ENCODE assay signal across 8 cellular contexts in the genomic region with DNA sequence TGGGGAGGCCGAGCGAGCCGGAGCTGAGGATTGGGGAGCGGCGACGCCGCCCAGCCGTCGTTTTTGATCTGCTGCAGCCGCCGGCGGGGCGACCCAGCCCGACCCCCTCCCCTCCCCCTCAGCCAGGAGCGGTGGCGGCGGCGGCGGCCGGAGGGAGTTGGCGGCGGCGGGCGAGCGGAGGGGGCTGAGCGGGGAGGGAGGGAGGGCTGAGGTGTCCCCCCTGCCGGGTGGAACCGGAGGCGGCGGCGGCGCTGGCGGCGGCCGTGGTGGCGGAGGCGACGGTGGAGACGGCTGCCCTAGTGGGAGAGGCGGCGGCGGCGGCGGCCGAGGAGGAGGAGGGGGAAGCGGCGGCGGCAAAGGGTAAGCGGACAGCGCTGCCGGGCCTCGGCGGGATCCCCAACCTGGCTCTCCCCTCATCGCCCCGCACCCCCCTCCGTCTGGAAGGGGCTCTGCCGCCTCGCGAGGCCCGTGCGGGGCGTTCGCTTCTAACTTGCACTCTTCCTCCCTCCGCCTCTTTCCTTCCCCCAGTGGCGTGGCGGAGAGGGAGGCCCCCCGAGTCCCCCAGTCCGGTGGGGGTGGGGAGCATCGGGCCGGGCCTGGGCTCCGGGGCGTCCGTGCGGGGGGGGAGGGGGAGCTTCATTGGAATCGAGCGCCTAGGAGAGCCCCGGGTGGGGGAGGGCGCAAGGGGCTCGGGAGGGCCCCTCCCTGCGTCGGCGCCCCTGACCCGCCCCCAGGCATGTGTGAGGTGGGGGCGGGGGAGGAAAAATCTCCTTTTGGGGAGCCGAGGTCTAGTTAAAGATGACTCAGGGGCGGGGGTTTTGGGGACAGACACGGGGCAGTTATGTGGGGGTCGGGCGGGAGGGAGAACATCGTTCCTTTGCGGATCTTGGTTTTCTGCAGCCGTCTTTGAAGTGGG. TPM values are rescaled to one million over a fixed set of nuclear protein-coding genes. Genes with fewer than 3 reads are reported as not detected.
DNase-seq lines count a peak whose midpoint lies in the region; ATAC-seq and TF ChIP-seq lines count a peak whose summit lies in the region.

A gene with protein sequence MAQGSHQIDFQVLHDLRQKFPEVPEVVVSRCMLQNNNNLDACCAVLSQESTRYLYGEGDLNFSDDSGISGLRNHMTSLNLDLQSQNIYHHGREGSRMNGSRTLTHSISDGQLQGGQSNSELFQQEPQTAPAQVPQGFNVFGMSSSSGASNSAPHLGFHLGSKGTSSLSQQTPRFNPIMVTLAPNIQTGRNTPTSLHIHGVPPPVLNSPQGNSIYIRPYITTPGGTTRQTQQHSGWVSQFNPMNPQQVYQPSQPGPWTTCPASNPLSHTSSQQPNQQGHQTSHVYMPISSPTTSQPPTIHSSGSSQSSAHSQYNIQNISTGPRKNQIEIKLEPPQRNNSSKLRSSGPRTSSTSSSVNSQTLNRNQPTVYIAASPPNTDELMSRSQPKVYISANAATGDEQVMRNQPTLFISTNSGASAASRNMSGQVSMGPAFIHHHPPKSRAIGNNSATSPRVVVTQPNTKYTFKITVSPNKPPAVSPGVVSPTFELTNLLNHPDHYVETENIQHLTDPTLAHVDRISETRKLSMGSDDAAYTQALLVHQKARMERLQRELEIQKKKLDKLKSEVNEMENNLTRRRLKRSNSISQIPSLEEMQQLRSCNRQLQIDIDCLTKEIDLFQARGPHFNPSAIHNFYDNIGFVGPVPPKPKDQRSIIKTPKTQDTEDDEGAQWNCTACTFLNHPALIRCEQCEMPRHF (plus strand): TSS at position 57 of the 916 bp plus-strand sequence. CDS start 52,286 bp downstream, outside the sequence.

- POLR2A ChIA-PET in activated CD8-positive, alpha-beta T cell treated with anti-CD3 and anti-CD28 coated beads, Interleukin-2, amount 10 ng/mL, durations not matched to agents 7 days and 5 days (lab: Charles Lee) = interaction anchor here (0.6 to 3.9 kb wide), 44 partner anchors 8 to 287 kb away, joined by 3 to 34 read pairs (median 4); no protein-coding TSS in a partner anchor

- peaks cover 16% of the 10 kb centered on the region for H3K4me1 ChIP-seq in mononuclear cell (ENCODE audit: insufficient read depth, low read length)

- TF ChIP-seq CTCF in GM10266 (IDR thresholded peaks at IDR 0.05; ENCODE audit: control insufficient read depth, insufficient read depth, low read depth, missing control alignments) (no peak), HFF-Myc (IDR thresholded peaks at IDR 0.05; ENCODE audit: low read depth, low read length, missing control alignments) (no peak)

- H3K27me3 ChIP-seq in mononuclear cell (ENCODE audit: insufficient read depth, low read length) = no peaks in the 10 kb centered on the region

- no peaks in the 10 kb centered on the region for H3K27me3 Mint-ChIP-seq in activated CD8-positive, alpha-beta T cell treated with anti-CD3 and anti-CD28 coated beads, Interleukin-2, amount 10 ng/mL, durations not matched to agents 7 days and 5 days (ENCODE audit: low read depth)
- no peaks in the 10 kb centered on the region for H3K27me3 Mint-ChIP-seq in effector memory CD8-positive, alpha-beta T cell

- peaks cover 50% of the 10 kb centered on the region for H3K4me1 Mint-ChIP-seq in activated CD8-positive, alpha-beta T cell treated with anti-CD3 and anti-CD28 coated beads, Interleukin-2, amount 10 ng/mL, durations not matched to agents 7 days and 5 days (ENCODE audit: low read depth)
- peaks cover 16 to 30% of the 10 kb centered on the region in 2 donors for H3K4me1 Mint-ChIP-seq in effector memory CD8-positive, alpha-beta T cell (ENCODE audit: low read depth in 2 of 2)

- peak within 1 kb of the TSS; percentile 83 for H3K4me3 Mint-ChIP-seq in activated CD8-positive, alpha-beta T cell treated with anti-CD3 and anti-CD28 coated beads, Interleukin-2, amount 10 ng/mL, durations not matched to agents 7 days and 5 days
- H3K4me3 Mint-ChIP-seq in effector memory CD8-positive, alpha-beta T cell = peak within 1 kb of the TSS; percentile 78 to 88

- CTCF ChIA-PET in activated CD8-positive, alpha-beta T cell treated with anti-CD3 and anti-CD28 coated beads, Interleukin-2, amount 10 ng/mL, durations not matched to agents 7 days and 5 days (lab: Charles Lee) = interaction anchor here (0.8 to 1.0 kb wide), 2 partner anchors 114 to 137 kb away, joined by 3 to 4 read pairs; no protein-coding TSS in a partner anchor

- H3K27ac Mint-ChIP-seq in activated CD8-positive, alpha-beta T cell treated with anti-CD3 and anti-CD28 coated beads, Interleukin-2, amount 10 ng/mL, durations not matched to agents 7 days and 5 days = peak within 1 kb of the TSS; percentile 88
- peak within 1 kb of the TSS; percentile 81 to 88 for H3K27ac Mint-ChIP-seq in effector memory CD8-positive, alpha-beta T cell

- H3K9me3 Mint-ChIP-seq in activated CD8-positive, alpha-beta T cell treated with anti-CD3 and anti-CD28 coated beads, Interleukin-2, amount 10 ng/mL, durations not matched to agents 7 days and 5 days (ENCODE audit: insufficient read depth) = no peaks in the 10 kb centered on the region
- H3K9me3 Mint-ChIP-seq in effector memory CD8-positive, alpha-beta T cell = no peaks in the 10 kb centered on the region

- peak; percentile 79 for DNase-seq in GM10266 (ENCODE audit: extremely low spot score)
- DNase-seq in HFF-Myc (ENCODE audit: extremely low read depth, low read depth) = no peak
- DNase-seq in NCI-H1105 (lab: John Stamatoyannopoulos, UW) = peak; percentile 23
- DNase-seq in activated CD8-positive, alpha-beta T cell treated with anti-CD3 and anti-CD28 coated beads, Interleukin-2, amount 10 ng/mL, durations not matched to agents 7 days and 5 days = peak; percentile 79
- peak; percentile 44 to 51 (median 49) for DNase-seq in effector memory CD8-positive, alpha-beta T cell
- peak; percentile 74 to 79 for DNase-seq in stimulated activated CD8-positive, alpha-beta memory T cell treated with anti-CD3 and anti-CD28 coated beads, Interleukin-15, amount 100 ng/mL, for 48 hours (ENCODE audit: low read depth in 2 of 2)

- no peaks in the 10 kb centered on the region for H3K9me3 ChIP-seq in mononuclear cell (ENCODE audit: low read depth, low read length)

- ATAC-seq in activated CD8-positive, alpha-beta T cell treated with anti-CD3 and anti-CD28 coated beads, Interleukin-2, amount 10 ng/mL, durations not matched to agents 7 days and 5 days = peak; percentile 43
- peak; percentile 24 for ATAC-seq in effector memory CD8-positive, alpha-beta T cell (replicated peaks)
- no peak for ATAC-seq in GM18519 (IDR thresholded peaks at IDR 0.05; ENCODE audit: low FRiP score, unreplicated experiment)

- peaks cover 37% of the 10 kb centered on the region for H3K36me3 Mint-ChIP-seq in activated CD8-positive, alpha-beta T cell treated with anti-CD3 and anti-CD28 coated beads, Interleukin-2, amount 10 ng/mL, durations not matched to agents 7 days and 5 days (ENCODE audit: low read depth)
- peaks cover 27% of the 10 kb centered on the region for H3K36me3 Mint-ChIP-seq in effector memory CD8-positive, alpha-beta T cell (ENCODE audit: insufficient read depth)

- H3K4me3 ChIP-seq in HFF-Myc (replicated peaks; ENCODE audit: low read depth, low read length) = peak within 1 kb of the TSS; percentile 69
- H3K4me3 ChIP-seq in mononuclear cell (ENCODE audit: low read length) = peak within 1 kb of the TSS; percentile 75

RNA-seq across cellular contexts. Expression of the gene that starts here (rescaled TPM):
- total RNA-seq in activated CD8-positive, alpha-beta T cell treated with anti-CD3 and anti-CD28 coated beads, Interleukin-2, amount 10 ng/mL, durations not matched to agents 7 days and 5 days = 100 to 1,000 TPM; 113 to 115 TPM
- 118 TPM for total RNA-seq in mononuclear cell
